In the genomic region with DNA sequence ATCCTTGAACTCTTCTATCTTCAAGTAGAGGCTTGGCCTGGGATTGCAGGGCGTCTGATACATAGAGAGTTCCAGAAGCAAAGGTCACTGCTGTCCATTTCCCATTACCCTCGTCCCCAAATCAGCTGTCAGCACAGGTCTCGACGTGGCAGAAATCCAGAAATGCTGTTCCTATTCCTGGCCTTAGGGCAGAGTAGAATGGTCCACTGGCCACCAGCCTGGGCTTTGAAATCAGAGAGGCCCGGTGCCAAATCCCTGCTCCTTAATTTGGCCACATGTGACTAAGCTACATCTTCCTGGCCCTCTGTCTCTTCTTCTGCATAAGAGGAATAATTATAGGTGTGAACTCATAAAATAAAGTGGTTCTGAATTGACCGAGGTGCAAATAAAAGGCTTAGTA, we compare ENCODE assay signal across 14 cellular contexts. TPM values are rescaled to one million over a fixed set of nuclear protein-coding genes. Genes with fewer than 3 reads are reported as not detected.
A peak's percentile ranks its signal among the peaks of the same experiment; 100 is the strongest.
DNase-seq lines count a peak whose midpoint lies in the region; ATAC-seq and TF ChIP-seq lines count a peak whose summit lies in the region.
"Had no signal": no experiment of that assay in that cellular context is flagged by ENCODE, and none has a peak within 500 bp of the region (broad histone marks: within the 10 kb centered on the region; RNA-seq: fewer than 3 reads in every experiment).

No MANE protein-coding gene starts in this region.

- no peak for DNase-seq in activated T-cell treated with anti-CD3 and anti-CD28 coated beads, Interleukin-2, amount 50 U/mL, for 24 hours
- no peak for DNase-seq in activated T-cell treated with anti-CD3 and anti-CD28 coated beads for 4 hours
- peak; percentile 11 for DNase-seq in spleen
- no peak for DNase-seq in NCI-H1694 treated with DMSO at 0.1 percent for 48 hours (lab: John Stamatoyannopoulos, UW)
- DNase-seq in stimulated activated CD4-positive, alpha-beta T cell treated with anti-CD3 and anti-CD28 coated beads, Interleukin-2, amount 100 ng/mL, for 24 hours = no peak
- DNase-seq: Caco-2; CD4-positive, alpha-beta T cell; GDM1; GOT3; NCI-H1105; NCI-H748 treated with DMSO at 0.1 percent for 48 hours; SHP77 had no signal

- ATAC-seq in GM21737 (IDR thresholded peaks at IDR 0.05; ENCODE audit: unreplicated experiment) = no peak

- H3K27me3 Mint-ChIP-seq in activated T-cell treated with anti-CD3 and anti-CD28 coated beads, Interleukin-2, amount 50 U/mL, for 24 hours = no peaks in the 10 kb centered on the region
- H3K27me3 Mint-ChIP-seq: CD4-positive, alpha-beta T cell had no signal

- no peaks in the 10 kb centered on the region for H3K9me3 ChIP-seq in spleen
- H3K9me3 ChIP-seq: Caco-2 had no signal

- peaks cover 0 to 29% (median 5%) of the 10 kb centered on the region in 6 donors for H3K36me3 ChIP-seq in spleen

- H3K4me1 ChIP-seq in spleen = peaks cover 32 to 92% (median 53%) of the 10 kb centered on the region in 6 donors

- TF ChIP-seq POLR2A in spleen (IDR thresholded peaks at IDR 0.05) = no peak

- H3K9me3 Mint-ChIP-seq in activated T-cell treated with anti-CD3 and anti-CD28 coated beads, Interleukin-2, amount 50 U/mL, for 24 hours = no peaks in the 10 kb centered on the region
- H3K9me3 Mint-ChIP-seq: CD4-positive, alpha-beta T cell had no signal

- WGBS in spleen, 5 donors = 77 to 91% (median 86%) methylated on average over 6 of the region's 6 CpGs

- TF ChIP-seq CTCF in spleen (IDR thresholded peaks at IDR 0.05 in 8 of 11, conservative IDR thresholded peaks at IDR 0.05 in 3 of 11) = no peak

- no peak overlapping the region for H3K4me3 Mint-ChIP-seq in activated T-cell treated with anti-CD3 and anti-CD28 coated beads, Interleukin-2, amount 50 U/mL, for 24 hours
- H3K4me3 Mint-ChIP-seq: CD4-positive, alpha-beta T cell had no signal

- intact Hi-C loops in spleen (cut with DNase I; ENCODE audit: low total_unique reads) = no loop called here

- no peak overlapping the region for H3K4me3 ChIP-seq in spleen

- H3K4me1 Mint-ChIP-seq in activated T-cell treated with anti-CD3 and anti-CD28 coated beads, Interleukin-2, amount 50 U/mL, for 24 hours (ENCODE audit: low read depth) = peaks cover 68% of the 10 kb centered on the region

- H3K27ac Mint-ChIP-seq in activated T-cell treated with anti-CD3 and anti-CD28 coated beads, Interleukin-2, amount 50 U/mL, for 24 hours = peak overlapping the region; percentile 55
- H3K27ac Mint-ChIP-seq: CD4-positive, alpha-beta T cell had no signal

- H3K27me3 ChIP-seq in spleen (replicated peaks in 1 of 7) = no peaks in the 10 kb centered on the region

- H3K36me3 Mint-ChIP-seq in activated T-cell treated with anti-CD3 and anti-CD28 coated beads, Interleukin-2, amount 50 U/mL, for 24 hours (ENCODE audit: low read depth) = peaks cover 77% of the 10 kb centered on the region

- H3K27ac ChIP-seq in cingulate gyrus (ENCODE audit: low read depth, low read length) (peak overlapping the region; percentile 85), spleen (peak overlapping the region in 2 of 8 donors; percentile 37 to 88)

RNA-seq across cellular contexts. Expression of gene FAM83D, which starts 40.9 kb away (rescaled TPM):
- total RNA-seq in spleen = 1 to 10 TPM in 5 of 7 donors, under 1 TPM in 2; 0.46 to 3.0 (median 1.5) TPM
- polyA plus RNA-seq in spleen = 1 to 10 TPM in 2 of 3 donors, under 1 TPM in 1; 0.76 to 1.2 (median 1.2) TPM
